ENCODE assay signal across 27 cellular contexts in the genomic region with DNA sequence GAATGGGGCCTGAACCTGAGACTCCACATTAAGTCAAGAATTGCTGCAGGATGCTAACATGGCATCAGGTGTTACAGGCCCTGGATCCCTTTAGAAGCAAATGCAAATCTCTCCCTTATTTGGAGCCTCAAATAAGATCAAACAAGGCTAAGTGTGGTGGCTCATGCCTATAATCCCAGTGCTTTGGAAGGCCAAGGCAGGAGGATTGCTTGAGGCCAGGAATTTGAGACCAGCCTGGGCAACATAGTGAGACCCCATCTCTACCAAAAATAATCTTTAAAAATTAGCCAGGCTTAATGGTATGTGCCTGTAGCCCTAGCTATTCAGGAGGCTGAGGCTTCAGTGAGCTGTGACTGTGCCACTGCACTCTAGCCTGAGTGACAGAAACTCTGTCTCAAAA.
"Had no signal": no experiment of that assay in that cellular context is flagged by ENCODE, and none has a peak within 500 bp of the region (broad histone marks: within the 10 kb centered on the region; RNA-seq: fewer than 3 reads in every experiment).

No MANE protein-coding gene starts in this region.

- ATAC-seq: effector memory CD8-positive, alpha-beta T cell; esophagus mucosa; gastrocnemius medialis; heart right ventricle; left cardiac atrium; left lung; left ventricle myocardium superior; lower lobe of right lung; mucosa of descending colon had no signal

- H3K36me3 ChIP-seq: colonic mucosa, gastrocnemius medialis, left lung had no signal

- H3K4me3 ChIP-seq: colonic mucosa, esophagus squamous epithelium, gastrocnemius medialis, heart right ventricle, left lung, lower lobe of right lung, mucosa of descending colon had no signal

- H3K9me3 ChIP-seq: colonic mucosa, esophagus squamous epithelium, gastrocnemius medialis, heart right ventricle, left lung, lower lobe of right lung, mucosa of descending colon had no signal

- FAIRE-seq: endometrium, islet of Langerhans, keratinocyte had no signal

- H3K4me1 ChIP-seq: colonic mucosa, heart right ventricle, left lung, lower lobe of right lung had no signal

- H3K27ac Mint-ChIP-seq: dendritic cell treated with granulocyte-macrophage colony-stimulating factor and Interleukin-4, amounts not matched to agents 40 ng/mL and 50 ng/mL, for 4 days; effector memory CD8-positive, alpha-beta T cell; endodermal cell; mesothelial cell of epicardium had no signal

- H3K27me3 ChIP-seq: colonic mucosa, esophagus squamous epithelium, gastrocnemius medialis, heart right ventricle, left lung had no signal

- H3K27me3 Mint-ChIP-seq: dendritic cell treated with granulocyte-macrophage colony-stimulating factor and Interleukin-4, amounts not matched to agents 40 ng/mL and 50 ng/mL, for 4 days; effector memory CD8-positive, alpha-beta T cell; naive B cell had no signal

- H3K27ac ChIP-seq: colonic mucosa, epithelial cell of prostate, esophagus squamous epithelium, gastrocnemius medialis, heart right ventricle, left lung, lower lobe of right lung had no signal

- H3K4me3 Mint-ChIP-seq: dendritic cell treated with granulocyte-macrophage colony-stimulating factor and Interleukin-4, amounts not matched to agents 40 ng/mL and 50 ng/mL, for 4 days; effector memory CD8-positive, alpha-beta T cell; endodermal cell; mesothelial cell of epicardium; naive B cell had no signal

- H3K4me1 Mint-ChIP-seq: naive B cell had no signal

- DNase-seq: colonic mucosa; cortex of kidney; effector CD8-positive, alpha-beta T cell; effector memory CD8-positive, alpha-beta T cell; endodermal cell; erythroblast; esophagus squamous epithelium; foreskin fibroblast; gastrocnemius medialis; glutamatergic neuron; head of caudate nucleus; heart right ventricle; hippocampal formation; left cardiac atrium; left lung; left ventricle myocardium superior; lower lobe of right lung; mesenchymal stem cell; mucosa of descending colon; naive B cell had no signal
